1 cellular context compared by ENCODE assay signal in the genomic region with DNA sequence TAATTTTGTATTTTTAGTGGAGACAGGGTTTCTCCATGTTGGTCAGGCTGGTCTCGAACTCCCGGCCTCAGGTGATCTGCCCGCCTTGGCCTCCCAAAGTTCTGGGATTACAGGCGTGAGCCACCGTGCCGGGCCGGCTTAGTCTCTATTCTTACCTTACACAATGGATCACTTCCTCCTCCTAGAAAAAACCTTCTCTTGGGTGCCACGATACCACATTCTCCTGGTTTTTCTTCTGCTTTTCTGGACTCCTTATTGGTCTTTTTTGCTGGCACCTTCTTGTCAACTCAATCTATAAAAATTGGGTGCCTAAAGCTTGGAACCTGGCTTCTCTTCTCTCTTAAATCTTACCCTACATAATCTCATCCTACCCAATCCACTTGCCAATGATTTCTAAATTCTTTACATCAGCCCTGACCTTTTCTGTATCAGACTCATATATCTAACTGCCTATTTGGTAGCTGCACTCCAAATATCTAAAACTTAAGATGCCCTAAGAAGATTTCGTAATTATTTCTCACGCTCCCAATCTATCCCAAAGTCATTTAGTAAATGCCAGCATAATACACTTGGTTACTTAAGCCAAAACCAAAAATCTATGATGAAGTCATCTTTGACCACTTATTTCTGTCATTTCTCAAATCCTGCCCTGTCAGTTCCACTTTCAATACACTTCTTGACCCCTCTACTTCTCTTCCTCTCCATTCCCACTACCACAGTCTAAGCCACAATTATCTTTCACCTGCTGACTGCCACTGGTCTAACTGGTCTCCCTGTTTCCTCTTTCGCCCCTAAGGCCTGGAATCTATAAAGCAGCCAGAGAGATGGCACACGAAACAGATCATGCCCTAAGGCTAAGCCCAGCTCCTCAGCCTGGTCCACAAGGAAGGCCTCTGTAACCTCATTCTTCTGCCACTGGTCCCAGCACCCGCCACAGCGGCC.
TF ChIP-seq lines count a peak whose summit lies in the region.

No MANE protein-coding gene starts in this region.

TF ChIP-seq in K562, 482 proteins besides CTCF, POLR2A, EP300 and RAD21 (continued from another document):
- TF ChIP-seq, protein P1, sequence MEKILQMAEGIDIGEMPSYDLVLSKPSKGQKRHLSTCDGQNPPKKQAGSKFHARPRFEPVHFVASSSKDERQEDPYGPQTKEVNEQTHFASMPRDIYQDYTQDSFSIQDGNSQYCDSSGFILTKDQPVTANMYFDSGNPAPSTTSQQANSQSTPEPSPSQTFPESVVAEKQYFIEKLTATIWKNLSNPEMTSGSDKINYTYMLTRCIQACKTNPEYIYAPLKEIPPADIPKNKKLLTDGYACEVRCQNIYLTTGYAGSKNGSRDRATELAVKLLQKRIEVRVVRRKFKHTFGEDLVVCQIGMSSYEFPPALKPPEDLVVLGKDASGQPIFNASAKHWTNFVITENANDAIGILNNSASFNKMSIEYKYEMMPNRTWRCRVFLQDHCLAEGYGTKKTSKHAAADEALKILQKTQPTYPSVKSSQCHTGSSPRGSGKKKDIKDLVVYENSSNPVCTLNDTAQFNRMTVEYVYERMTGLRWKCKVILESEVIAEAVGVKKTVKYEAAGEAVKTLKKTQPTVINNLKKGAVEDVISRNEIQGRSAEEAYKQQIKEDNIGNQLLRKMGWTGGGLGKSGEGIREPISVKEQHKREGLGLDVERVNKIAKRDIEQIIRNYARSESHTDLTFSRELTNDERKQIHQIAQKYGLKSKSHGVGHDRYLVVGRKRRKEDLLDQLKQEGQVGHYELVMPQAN (IDR thresholded peaks at IDR 0.05; ENCODE audit: borderline replicate concordance) = no peak
- TF ChIP-seq, protein P2, sequence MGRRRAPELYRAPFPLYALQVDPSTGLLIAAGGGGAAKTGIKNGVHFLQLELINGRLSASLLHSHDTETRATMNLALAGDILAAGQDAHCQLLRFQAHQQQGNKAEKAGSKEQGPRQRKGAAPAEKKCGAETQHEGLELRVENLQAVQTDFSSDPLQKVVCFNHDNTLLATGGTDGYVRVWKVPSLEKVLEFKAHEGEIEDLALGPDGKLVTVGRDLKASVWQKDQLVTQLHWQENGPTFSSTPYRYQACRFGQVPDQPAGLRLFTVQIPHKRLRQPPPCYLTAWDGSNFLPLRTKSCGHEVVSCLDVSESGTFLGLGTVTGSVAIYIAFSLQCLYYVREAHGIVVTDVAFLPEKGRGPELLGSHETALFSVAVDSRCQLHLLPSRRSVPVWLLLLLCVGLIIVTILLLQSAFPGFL (CRISPR knock-in tag; IDR thresholded peaks at IDR 0.05) = no peak
- TF ChIP-seq, protein P3, sequence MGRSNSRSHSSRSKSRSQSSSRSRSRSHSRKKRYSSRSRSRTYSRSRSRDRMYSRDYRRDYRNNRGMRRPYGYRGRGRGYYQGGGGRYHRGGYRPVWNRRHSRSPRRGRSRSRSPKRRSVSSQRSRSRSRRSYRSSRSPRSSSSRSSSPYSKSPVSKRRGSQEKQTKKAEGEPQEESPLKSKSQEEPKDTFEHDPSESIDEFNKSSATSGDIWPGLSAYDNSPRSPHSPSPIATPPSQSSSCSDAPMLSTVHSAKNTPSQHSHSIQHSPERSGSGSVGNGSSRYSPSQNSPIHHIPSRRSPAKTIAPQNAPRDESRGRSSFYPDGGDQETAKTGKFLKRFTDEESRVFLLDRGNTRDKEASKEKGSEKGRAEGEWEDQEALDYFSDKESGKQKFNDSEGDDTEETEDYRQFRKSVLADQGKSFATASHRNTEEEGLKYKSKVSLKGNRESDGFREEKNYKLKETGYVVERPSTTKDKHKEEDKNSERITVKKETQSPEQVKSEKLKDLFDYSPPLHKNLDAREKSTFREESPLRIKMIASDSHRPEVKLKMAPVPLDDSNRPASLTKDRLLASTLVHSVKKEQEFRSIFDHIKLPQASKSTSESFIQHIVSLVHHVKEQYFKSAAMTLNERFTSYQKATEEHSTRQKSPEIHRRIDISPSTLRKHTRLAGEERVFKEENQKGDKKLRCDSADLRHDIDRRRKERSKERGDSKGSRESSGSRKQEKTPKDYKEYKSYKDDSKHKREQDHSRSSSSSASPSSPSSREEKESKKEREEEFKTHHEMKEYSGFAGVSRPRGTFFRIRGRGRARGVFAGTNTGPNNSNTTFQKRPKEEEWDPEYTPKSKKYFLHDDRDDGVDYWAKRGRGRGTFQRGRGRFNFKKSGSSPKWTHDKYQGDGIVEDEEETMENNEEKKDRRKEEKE (IDR thresholded peaks at IDR 0.05; ENCODE audit: borderline replicate concordance in 1 of 2, control insufficient read depth in 1 of 2, low read depth in 2 of 2, low read length in 1 of 2) = no peak
- no peak for TF ChIP-seq RAD51 (IDR thresholded peaks at IDR 0.05; ENCODE audit: borderline replicate concordance, low read depth)
- no peak for TF ChIP-seq SOX6 (IDR thresholded peaks at IDR 0.05)
- no peak for TF ChIP-seq ELF1 (tag; IDR thresholded peaks at IDR 0.05)
- TF ChIP-seq RBM15 (IDR thresholded peaks at IDR 0.05; ENCODE audit: insufficient read depth, low read length) = no peak
- TF ChIP-seq GATA2 (CRISPR knock-in tag; IDR thresholded peaks at IDR 0.05) = no peak
- no peak for TF ChIP-seq ZNF695 (CRISPR knock-in tag; IDR thresholded peaks at IDR 0.05)
- no peak for TF ChIP-seq KAT2B (IDR thresholded peaks at IDR 0.05; ENCODE audit: low read depth, low read length)
- TF ChIP-seq PYGO2 (tag; IDR thresholded peaks at IDR 0.05) = no peak
- no peak for TF ChIP-seq FOSL1 (tag; conservative IDR thresholded peaks at IDR 0.05)
TF ChIP-seq in K562: peak in this region for 0.
